Comparison of ENCODE assay signal across 1 cellular context in genomic region chr11:94581926-94582325, GRCh38.
TF ChIP-seq lines count a peak whose summit lies in the region.

No MANE protein-coding gene starts in this region.

TF ChIP-seq in GM12878, 131 proteins besides CTCF, POLR2A, EP300 and RAD21 (continued from another document and continues in another):
- no peak for TF ChIP-seq ZBTB11 (CRISPR knock-in tag; IDR thresholded peaks at IDR 0.05)
- no peak for TF ChIP-seq STAT1 (conservative IDR thresholded peaks at IDR 0.05)
- TF ChIP-seq FOXM1 (IDR thresholded peaks at IDR 0.05; ENCODE audit: low read depth, low read length), result no peak
- TF ChIP-seq ZBED1 (IDR thresholded peaks at IDR 0.05; ENCODE audit: borderline replicate concordance), result no peak
- TF ChIP-seq GABPA (IDR thresholded peaks at IDR 0.05; ENCODE audit: low read depth), result no peak
- TF ChIP-seq RB1 (IDR thresholded peaks at IDR 0.05; ENCODE audit: borderline replicate concordance), result peak; percentile 47; the same call in 1 of the 2 replicates
- peak in 1 of 2 experiments; percentile 29; a peak in 1 of 4 replicates for TF ChIP-seq BHLHE40 (IDR thresholded peaks at IDR 0.05; ENCODE audit: borderline replicate concordance in 1 of 2, low read depth in 2 of 2, low read length in 1 of 2)
- TF ChIP-seq MEF2B (IDR thresholded peaks at IDR 0.05; ENCODE audit: partially characterized antibody, poor library complexity, severe bottlenecking), result peak; percentile 46
- no peak for TF ChIP-seq E4F1 (IDR thresholded peaks at IDR 0.05; ENCODE audit: borderline replicate concordance, partially characterized antibody)
- no peak for TF ChIP-seq SRF (IDR thresholded peaks at IDR 0.05; ENCODE audit: low read depth in 2 of 2, low read length in 2 of 2)
- TF ChIP-seq WRNIP1 (IDR thresholded peaks at IDR 0.05; ENCODE audit: borderline replicate concordance, low read depth, low read length), result no peak
- peak; percentile 94 for TF ChIP-seq SPI1 (IDR thresholded peaks at IDR 0.05; ENCODE audit: borderline replicate concordance, insufficient read depth, low read depth, low read length)
- no peak for TF ChIP-seq ZNF622 (IDR thresholded peaks at IDR 0.05)
- no peak for TF ChIP-seq CEBPB (IDR thresholded peaks at IDR 0.05; ENCODE audit: borderline replicate concordance in 1 of 2, low read depth in 2 of 2, low read length in 2 of 2)
- TF ChIP-seq ATF3 (IDR thresholded peaks at IDR 0.05; ENCODE audit: borderline replicate concordance, extremely low read depth, low read depth, low read length), result no peak
- no peak for TF ChIP-seq ZNF274 (IDR thresholded peaks at IDR 0.05; ENCODE audit: insufficient read depth, insufficient read length)
- no peak for TF ChIP-seq FOXK2 (IDR thresholded peaks at IDR 0.05)
- TF ChIP-seq ZBTB33 (IDR thresholded peaks at IDR 0.05), result no peak
- TF ChIP-seq REST (IDR thresholded peaks at IDR 0.05; ENCODE audit: low read depth, low read length), result no peak
- TF ChIP-seq HDAC2 (IDR thresholded peaks at IDR 0.05), result no peak
- TF ChIP-seq POU2F2 (IDR thresholded peaks at IDR 0.05; ENCODE audit: borderline replicate concordance, low read depth, low read length), result peak; percentile 40; the same call in 1 of the 3 replicates
- TF ChIP-seq PKNOX1 (IDR thresholded peaks at IDR 0.05), result 0 out of 2 replicates have a peak, but pooled peaks have one; percentile 9
- TF ChIP-seq SKIL (IDR thresholded peaks at IDR 0.05; ENCODE audit: low read depth, poor library complexity, severe bottlenecking), result no peak
- no peak for TF ChIP-seq TCF3 (IDR thresholded peaks at IDR 0.05; ENCODE audit: borderline replicate concordance, insufficient read depth, low read depth, low read length)
- TF ChIP-seq JUND (IDR thresholded peaks at IDR 0.05; ENCODE audit: low read depth, low read length), result no peak
- TF ChIP-seq TCF12 (IDR thresholded peaks at IDR 0.05; ENCODE audit: low read depth, low read length), result peak; percentile 41; the same call in 1 of the 2 replicates
- peak; percentile 64; the same call in 1 of the 2 replicates for TF ChIP-seq BCL11A (IDR thresholded peaks at IDR 0.05; ENCODE audit: low read depth, low read length)
- no peak for TF ChIP-seq SMC3 (IDR thresholded peaks at IDR 0.05; ENCODE audit: borderline replicate concordance, low read length)
- TF ChIP-seq MXI1 (IDR thresholded peaks at IDR 0.05; ENCODE audit: low read depth, low read length), result no peak
- peak; percentile 94 for TF ChIP-seq DPF2 (IDR thresholded peaks at IDR 0.05)
- no peak for TF ChIP-seq MYC (IDR thresholded peaks at IDR 0.05; ENCODE audit: insufficient read depth, insufficient read length, insufficient replicate concordance, low read length, severe bottlenecking)
- no peak for TF ChIP-seq ZNF24 (IDR thresholded peaks at IDR 0.05)
- no peak for TF ChIP-seq CBX3 (IDR thresholded peaks at IDR 0.05; ENCODE audit: borderline replicate concordance, low read depth)
- TF ChIP-seq RBBP5 (conservative IDR thresholded peaks at IDR 0.05), result no peak
- TF ChIP-seq SP1 (IDR thresholded peaks at IDR 0.05; ENCODE audit: low read depth, low read length), result peak; percentile 26
- no peak for TF ChIP-seq MTA3 (IDR thresholded peaks at IDR 0.05; ENCODE audit: borderline replicate concordance, low read length)
- TF ChIP-seq RUNX3 (IDR thresholded peaks at IDR 0.05; ENCODE audit: low read length), result peak; percentile 55; the same call in 1 of the 2 replicates
- TF ChIP-seq BACH1 (IDR thresholded peaks at IDR 0.05; ENCODE audit: borderline replicate concordance), result no peak
- no peak; the same call in 1 of the 2 replicates for TF ChIP-seq ATF7 (IDR thresholded peaks at IDR 0.05; ENCODE audit: low read depth)
- TF ChIP-seq SIN3A (IDR thresholded peaks at IDR 0.05; ENCODE audit: low read depth, low read length), result no peak
- peak; percentile 78 for TF ChIP-seq MTA2 (IDR thresholded peaks at IDR 0.05; ENCODE audit: low read depth)
- peak; percentile 76 for TF ChIP-seq EED (IDR thresholded peaks at IDR 0.05; ENCODE audit: low read depth)
- peak; percentile 49; the same call in 1 of the 2 replicates for TF ChIP-seq MLLT1 (IDR thresholded peaks at IDR 0.05)
- peak; percentile 48; the same call in 1 of the 2 replicates for TF ChIP-seq POLR2AphosphoS5 (IDR thresholded peaks at IDR 0.05; ENCODE audit: low read length)
- no peak for TF ChIP-seq BRCA1 (IDR thresholded peaks at IDR 0.05; ENCODE audit: low read depth, low read length)
- no peak for TF ChIP-seq PML (IDR thresholded peaks at IDR 0.05; ENCODE audit: low read length)
- TF ChIP-seq ASH2L (IDR thresholded peaks at IDR 0.05; ENCODE audit: borderline replicate concordance, low read depth), result no peak
- 0 out of 2 replicates have a peak, but pooled peaks have one; percentile 49 for TF ChIP-seq RCOR1 (conservative IDR thresholded peaks at IDR 0.05; ENCODE audit: low read depth, low read length)
- TF ChIP-seq SREBF2 (IDR thresholded peaks at IDR 0.05; ENCODE audit: low read length), result no peak
- no peak for TF ChIP-seq STAT3 (IDR thresholded peaks at IDR 0.05; ENCODE audit: low read depth, low read length)
- no peak; the same call in 1 of the 2 replicates for TF ChIP-seq ZNF207 (IDR thresholded peaks at IDR 0.05; ENCODE audit: borderline replicate concordance)
